ENCODE assay signal across 8 cellular contexts in genomic region chr2:127700527-127701192, GRCh38. TPM values are rescaled to one million over a fixed set of nuclear protein-coding genes. Genes with fewer than 3 reads are reported as not detected.
DNase-seq lines count a peak whose midpoint lies in the region; ATAC-seq, FAIRE-seq and TF ChIP-seq lines count a peak whose summit lies in the region.

No MANE protein-coding gene starts in this region.

- no peaks in the 10 kb centered on the region for H3K9me1 ChIP-seq in endothelial cell of umbilical vein (replicated peaks; ENCODE audit: control insufficient read depth, extremely low read depth, insufficient read depth, low read length)

- H3K36me3 Mint-ChIP-seq in T-helper 1 cell treated with Interleukin-12 subunit alpha and Interleukin-12 subunit beta and Interleukin-4 antibody, amounts not matched to agents 30 μg/mL and 1 μg/mL, for 36 hours (ENCODE audit: low read depth), result peaks cover 15% of the 10 kb centered on the region

- no peaks in the 10 kb centered on the region for H4K20me1 ChIP-seq in endothelial cell of umbilical vein (replicated peaks; ENCODE audit: control insufficient read depth, extremely low read depth, insufficient read depth, low read length)

- peaks cover 11% of the 10 kb centered on the region for H3K79me2 ChIP-seq in endothelial cell of umbilical vein (ENCODE audit: control insufficient read depth, insufficient read depth, low read length)

- no peak for FAIRE-seq in endothelial cell of umbilical vein (lab: Jason Lieb, UNC)

- peak; percentile 55 for ATAC-seq in GM19467 (IDR thresholded peaks at IDR 0.05; ENCODE audit: unreplicated experiment)
- ATAC-seq in HG03520 (IDR thresholded peaks at IDR 0.05; ENCODE audit: unreplicated experiment), result peak; percentile 56

- no peaks in the 10 kb centered on the region for H3K36me3 ChIP-seq in ES-I3 (ENCODE audit: insufficient read depth, low read length)
- H3K36me3 ChIP-seq in endothelial cell of umbilical vein (ENCODE audit: control insufficient read depth in 2 of 2, extremely low read depth in 1 of 2, insufficient read depth in 2 of 2, low read length in 2 of 2), result no peaks in the 10 kb centered on the region
- H3K36me3 ChIP-seq in mucosa of rectum (ENCODE audit: control insufficient read depth in 2 of 2, insufficient read depth in 2 of 2, low read length in 2 of 2), result peaks cover 0 to 12% of the 10 kb centered on the region in 2 donors

- H3K4me3 ChIP-seq in endothelial cell of umbilical vein (replicated peaks in 1 of 3; ENCODE audit: insufficient read depth in 1 of 3, low read depth in 1 of 3, low read length in 3 of 3) (peak overlapping the region; percentile 40 to 79 (median 45)), mucosa of rectum (ENCODE audit: low read length in 2 of 2) (peak overlapping the region; percentile 74 to 93)

- no peak for TF ChIP-seq CTCF in endothelial cell of umbilical vein (IDR thresholded peaks at IDR 0.05; ENCODE audit: extremely low read depth in 1 of 2, insufficient read depth in 1 of 2, low read depth in 1 of 2, low read length in 2 of 2)

- H3K4me1 ChIP-seq in ES-I3 (ENCODE audit: insufficient read depth, low read length) (peaks cover 10% of the 10 kb centered on the region; the same call in 1 of the 2 replicates), endothelial cell of umbilical vein (ENCODE audit: control insufficient read depth, extremely low read depth, insufficient read depth, low read length) (peaks cover 19% of the 10 kb centered on the region), mucosa of rectum (ENCODE audit: control insufficient read depth in 2 of 2, insufficient read depth in 2 of 2, low read length in 2 of 2) (peaks cover 22% of the 10 kb centered on the region in 2 donors)

- peaks cover 22% of the 10 kb centered on the region for H3K4me1 Mint-ChIP-seq in T-helper 1 cell treated with Interleukin-12 subunit alpha and Interleukin-12 subunit beta and Interleukin-4 antibody, amounts not matched to agents 30 μg/mL and 1 μg/mL, for 36 hours (ENCODE audit: low read depth)

- BruUV-seq in endothelial cell of umbilical vein (replicated peaks; lab: Mats Ljungman, UMichigan), result TSS peak; percentile 53

- H3K27me3 Mint-ChIP-seq in T-helper 1 cell treated with Interleukin-12 subunit alpha and Interleukin-12 subunit beta and Interleukin-4 antibody, amounts not matched to agents 30 μg/mL and 1 μg/mL, for 36 hours (ENCODE audit: low read depth), result no peaks in the 10 kb centered on the region

- dilution Hi-C loops in endothelial cell of umbilical vein (cut with MboI; ENCODE audit: extremely low pct_ligation_motif_present, low sequenced_read_pairs), result no loop called here

- no peaks in the 10 kb centered on the region for H3K9me3 ChIP-seq in ES-I3 (ENCODE audit: control insufficient read depth, insufficient read depth, low read length)
- no peaks in the 10 kb centered on the region for H3K9me3 ChIP-seq in endothelial cell of umbilical vein (replicated peaks; ENCODE audit: control insufficient read depth, insufficient read depth, low read length)
- H3K9me3 ChIP-seq in mucosa of rectum (ENCODE audit: control insufficient read depth in 2 of 2, low read length in 2 of 2), result no peaks in the 10 kb centered on the region

- peak overlapping the region; percentile 97 for H2AFZ ChIP-seq in endothelial cell of umbilical vein (ENCODE audit: low read depth, low read length)

- peak overlapping the region; percentile 85 for H3K27ac ChIP-seq in endothelial cell of umbilical vein (ENCODE audit: insufficient read depth, low read depth, low read length)
- peak overlapping the region; percentile 97 for H3K27ac ChIP-seq in mucosa of rectum (ENCODE audit: low read depth in 2 of 2, low read length in 2 of 2)

- H3K27me3 ChIP-seq in endothelial cell of umbilical vein (ENCODE audit: control insufficient read depth in 2 of 2, insufficient read depth in 2 of 2, low read length in 2 of 2) (no peaks in the 10 kb centered on the region), mucosa of rectum (ENCODE audit: control insufficient read depth in 2 of 2, insufficient read depth in 2 of 2, low read length in 2 of 2) (no peaks in the 10 kb centered on the region)

- H3K4me2 ChIP-seq in endothelial cell of umbilical vein (ENCODE audit: insufficient read depth, low read length), result peak overlapping the region; percentile 86

- no peak for DNase-seq in endothelial cell of umbilical vein (ENCODE audit: low read depth, low spot score)
- DNase-seq in ureter (ENCODE audit: low spot score), result peak; percentile 78
- DNase-seq in foreskin melanocyte, result no peak

- H3K9ac ChIP-seq in ES-I3 (ENCODE audit: low read depth, low read length) (peak overlapping the region; percentile 74), endothelial cell of umbilical vein (replicated peaks; ENCODE audit: extremely low read depth, insufficient read depth, low read length) (peak overlapping the region; percentile 87), mucosa of rectum (ENCODE audit: low read depth in 1 of 2, low read length in 2 of 2) (peak overlapping the region; percentile 89 to 97)

- TF ChIP-seq POLR2A in endothelial cell of umbilical vein (IDR thresholded peaks at IDR 0.05; ENCODE audit: low read depth, low read length), result no peak

- POLR2A ChIA-PET in endothelial cell of umbilical vein (lab: Charles Lee), result no interaction called here

- peak overlapping the region; percentile 91 for H3K27ac Mint-ChIP-seq in T-helper 1 cell treated with Interleukin-12 subunit alpha and Interleukin-12 subunit beta and Interleukin-4 antibody, amounts not matched to agents 30 μg/mL and 1 μg/mL, for 36 hours

- H3K4me3 Mint-ChIP-seq in T-helper 1 cell treated with Interleukin-12 subunit alpha and Interleukin-12 subunit beta and Interleukin-4 antibody, amounts not matched to agents 30 μg/mL and 1 μg/mL, for 36 hours, result peak overlapping the region; percentile 83

- intact Hi-C loops in endothelial cell of umbilical vein (cut with micrococcal nuclease), result loop anchor here (1.0 to 5.0 kb wide), 5 partner anchors 25 to 193 kb away; partner anchors contain the start of genes IWS1 and LIMS2

- CTCF ChIA-PET in endothelial cell of umbilical vein (lab: Charles Lee), result interaction anchor here (0.6 to 3.9 kb wide), 2 partner anchors 10 to 109 kb away, joined by 3 to 44 read pairs; no protein-coding TSS in a partner anchor

- H3K9me3 Mint-ChIP-seq in T-helper 1 cell treated with Interleukin-12 subunit alpha and Interleukin-12 subunit beta and Interleukin-4 antibody, amounts not matched to agents 30 μg/mL and 1 μg/mL, for 36 hours, result no peaks in the 10 kb centered on the region

TF ChIP-seq in endothelial cell of umbilical vein, 7 proteins besides CTCF, POLR2A, EP300 and RAD21:
- TF ChIP-seq POLR2AphosphoS5 (IDR thresholded peaks at IDR 0.05; ENCODE audit: insufficient read depth, low read depth, low read length) (no peak), JUN (IDR thresholded peaks at IDR 0.05; ENCODE audit: borderline replicate concordance, insufficient read depth, insufficient read length, low read depth) (no peak), MYC (IDR thresholded peaks at IDR 0.05; ENCODE audit: low read depth, low read length) (no peak), EZH2 (IDR thresholded peaks at IDR 0.05; ENCODE audit: borderline replicate concordance, low read depth, low read length, severe bottlenecking) (no peak)

RNA-seq across cellular contexts. Expression of gene SFT2D3, which starts 0.6 kb away (rescaled TPM):
- total RNA-seq in endothelial cell of umbilical vein (4.4 and 4.7 TPM in 2 replicates), ureter (7.3 TPM)
- 4.1 and 4.5 TPM in 2 replicates for polyA plus RNA-seq in endothelial cell of umbilical vein
- 3.3 and 3.4 TPM in 2 replicates for polyA plus RNA-seq in endothelial cell of umbilical vein (2011; cell fraction: cytosol; rRNA removed)
- polyA plus RNA-seq in endothelial cell of umbilical vein (2011; cell fraction: nucleus; rRNA removed), result 1.6 and 2.5 TPM in 2 replicates
- not detected in 2 replicates for polyA plus RNA-seq in endothelial cell of umbilical vein (2012)
- polyA minus RNA-seq in endothelial cell of umbilical vein, result 2.6 and 2.7 TPM in 2 replicates
- 1.4 TPM for polyA minus RNA-seq in endothelial cell of umbilical vein (2011; cell fraction: cytosol; rRNA and poly(A)+ RNA removed)
- 3.3 and 3.6 TPM in 2 replicates for polyA minus RNA-seq in endothelial cell of umbilical vein (2011; cell fraction: nucleus; rRNA and poly(A)+ RNA removed)

RNA-seq across cellular contexts. Expression of gene LIMS2, which starts 25.3 kb away (rescaled TPM):
- total RNA-seq in endothelial cell of umbilical vein (45.7 and 48.3 TPM in 2 replicates), ureter (112 TPM)
- polyA plus RNA-seq in endothelial cell of umbilical vein, result 55.6 and 77.3 TPM in 2 replicates
- polyA plus RNA-seq in endothelial cell of umbilical vein (2011; cell fraction: cytosol; rRNA removed), result 26.1 and 29.1 TPM in 2 replicates
- 86.3 and 120 TPM in 2 replicates for polyA plus RNA-seq in endothelial cell of umbilical vein (2011; cell fraction: nucleus; rRNA removed)
- 14.1 and 24.9 TPM in 2 replicates for polyA plus RNA-seq in endothelial cell of umbilical vein (2012)
- 28.1 and 45.7 TPM in 2 replicates for polyA minus RNA-seq in endothelial cell of umbilical vein
- not detected for polyA minus RNA-seq in endothelial cell of umbilical vein (2011; cell fraction: cytosol; rRNA and poly(A)+ RNA removed)
- polyA minus RNA-seq in endothelial cell of umbilical vein (2011; cell fraction: nucleus; rRNA and poly(A)+ RNA removed), result 21.7 and 33.5 TPM in 2 replicates

RNA-seq across cellular contexts. Expression of gene GPR17, which starts 54.7 kb away (rescaled TPM):
- total RNA-seq in endothelial cell of umbilical vein, result not detected in 2 replicates
- polyA plus RNA-seq in endothelial cell of umbilical vein, result 0.10 and 0.11 TPM in 2 replicates
- 0.04 TPM in 2 replicates for polyA plus RNA-seq in endothelial cell of umbilical vein (2011; cell fraction: cytosol; rRNA removed)
- not detected in 2 replicates for polyA plus RNA-seq in endothelial cell of umbilical vein (2011; cell fraction: nucleus; rRNA removed)
- 0.10 and 0.15 TPM in 2 replicates for polyA plus RNA-seq in endothelial cell of umbilical vein (2012)
- not detected in 2 replicates for polyA minus RNA-seq in endothelial cell of umbilical vein
- polyA minus RNA-seq in endothelial cell of umbilical vein (2011; cell fraction: cytosol; rRNA and poly(A)+ RNA removed), result not detected
- not detected in 2 replicates for polyA minus RNA-seq in endothelial cell of umbilical vein (2011; cell fraction: nucleus; rRNA and poly(A)+ RNA removed)
- total RNA-seq in ureter, result not detected
